In genomic region chr1:65174585-65174984, GRCh38 we compare ENCODE assay signal across 8 cellular contexts. TPM values are rescaled to one million over a fixed set of nuclear protein-coding genes. Genes with fewer than 3 reads are reported as not detected.
DNase-seq lines count a peak whose midpoint lies in the region; TF ChIP-seq lines count a peak whose summit lies in the region.

No MANE protein-coding gene starts in this region.

- DNase-seq in GM10248 (ENCODE audit: extremely low spot score) (peak; percentile 53), HCEC 1CT (peak; percentile 97), M059J (ENCODE audit: low read depth) (peak; percentile 97), cardiac fibroblast (ENCODE audit: low read depth in 2 of 2) (peak; percentile 97), osteocyte (ENCODE audit: extremely low spot score, unreplicated experiment) (no peak), immature natural killer cell (no peak), NCI-H2196 (lab: John Stamatoyannopoulos, UW; ENCODE audit: unreplicated experiment) (no peak)
- no peak for DNase-seq in effector CD4-positive, alpha-beta T cell

- TF ChIP-seq CTCF in GM10248 (IDR thresholded peaks at IDR 0.05; ENCODE audit: control extremely low read depth, extremely low read depth, low read depth, missing control alignments) (no peak), cardiac fibroblast (IDR thresholded peaks at IDR 0.05; ENCODE audit: low read depth, low read length) (no peak), osteocyte (IDR thresholded peaks at IDR 0.05) (no peak)

- H3K36me3 Mint-ChIP-seq in osteocyte (ENCODE audit: unreplicated experiment): no peaks in the 10 kb centered on the region
- no peaks in the 10 kb centered on the region for H3K36me3 Mint-ChIP-seq in immature natural killer cell

- no peaks in the 10 kb centered on the region for H3K27me3 Mint-ChIP-seq in osteocyte (ENCODE audit: unreplicated experiment)
- peaks cover 0 to 2% (median 2%) of the 10 kb centered on the region in 3 donors for H3K27me3 Mint-ChIP-seq in immature natural killer cell (ENCODE audit: low read depth in 3 of 3)

- no peak overlapping the region for H3K4me3 ChIP-seq in cardiac fibroblast (replicated peaks in 1 of 2; ENCODE audit: low read depth in 2 of 2, low read length in 2 of 2)

- POLR2A ChIA-PET in GM10248 (lab: Yijun Ruan, JAX): no interaction called here

- peak overlapping the region; percentile 39 for H3K27ac Mint-ChIP-seq in osteocyte (ENCODE audit: unreplicated experiment)
- no peak overlapping the region for H3K27ac Mint-ChIP-seq in immature natural killer cell

- H3K9me3 Mint-ChIP-seq in osteocyte (ENCODE audit: unreplicated experiment) (no peaks in the 10 kb centered on the region), immature natural killer cell (no peaks in the 10 kb centered on the region)

- H3K4me3 Mint-ChIP-seq in osteocyte (ENCODE audit: unreplicated experiment) (no peak overlapping the region), immature natural killer cell (no peak overlapping the region)

- H3K4me1 Mint-ChIP-seq in osteocyte (ENCODE audit: unreplicated experiment): peaks cover 50% of the 10 kb centered on the region
- H3K4me1 Mint-ChIP-seq in immature natural killer cell: no peaks in the 10 kb centered on the region

- CTCF ChIA-PET in GM10248 (lab: Yijun Ruan, JAX): interaction anchor here (1.3 to 3.6 kb wide), 3 partner anchors 10 to 38 kb away, joined by 3 to 13 read pairs (median 4); no protein-coding TSS in a partner anchor

RNA-seq across cellular contexts. Expression of gene AK4, which starts 26.6 kb away (rescaled TPM):
- total RNA-seq in M059J (2014; rRNA removed; shearing (Covaris generic)): 36.2 and 49.0 TPM in 2 replicates
- total RNA-seq in osteocyte: 22.4 and 23.4 TPM in 2 replicates
- under 1 TPM in 1 of 3 donors, not detected in 2; 0.41 TPM for polyA plus RNA-seq in immature natural killer cell

Comparison
In these comparisons a context has a peak if more than half of its experiments do, and no peak if none do; other contexts are left out.
1. DNase-seq: peak in GM10248 (single experiment), HCEC 1CT (single experiment), M059J (single experiment) and cardiac fibroblast (2 of 2); none in osteocyte (single experiment), immature natural killer cell (0 of 3), effector CD4-positive, alpha-beta T cell (single experiment) and NCI-H2196 (single experiment).